ENCODE assay signal across 10 cellular contexts in genomic region chr18:77111449-77112160, GRCh38. TPM values are rescaled to one million over a fixed set of nuclear protein-coding genes. Genes with fewer than 3 reads are reported as not detected.
A peak's percentile ranks its signal among the peaks of the same experiment; 100 is the strongest.
DNase-seq lines count a peak whose midpoint lies in the region; ATAC-seq and TF ChIP-seq lines count a peak whose summit lies in the region.
"Had no signal": no experiment of that assay in that cellular context is flagged by ENCODE, and none has a peak within 500 bp of the region (broad histone marks: within the 10 kb centered on the region; RNA-seq: fewer than 3 reads in every experiment).

No MANE protein-coding gene starts in this region.

- H3K4me3 ChIP-seq in esophagus muscularis mucosa (no peak overlapping the region), skin epidermis (no peak overlapping the region)

- ATAC-seq in T-cell (replicated peaks in 1 of 4) (peak in 1 of 4 experiments; percentile 18), GM18907 (IDR thresholded peaks at IDR 0.05; ENCODE audit: unreplicated experiment) (no peak)

- H3K27me3 ChIP-seq in esophagus muscularis mucosa, result no peaks in the 10 kb centered on the region

- WGBS in esophagus muscularis mucosa, result 75% methylated on average over 16 of the region's 17 CpGs

- H3K27ac Mint-ChIP-seq in T-helper 1 cell treated with Interleukin-12 subunit alpha and Interleukin-12 subunit beta and Interleukin-4 antibody, amounts not matched to agents 30 μg/mL and 1 μg/mL, for 36 hours, result peak overlapping the region; percentile 3
- H3K27ac Mint-ChIP-seq in T-cell, result peak overlapping the region; percentile 51 to 59
- H3K27ac Mint-ChIP-seq in type B pancreatic cell, result no peak overlapping the region

- no peak for DNase-seq in T-helper 1 cell
- DNase-seq in T-cell, result peak in 2 of 34 experiments; percentile 5 to 21
- no peak for DNase-seq in esophagus muscularis mucosa (ENCODE audit: extremely low spot score)
- no peak for DNase-seq in type B pancreatic cell (ENCODE audit: extremely low spot score, unreplicated experiment)
- no peak for DNase-seq in SIG-M5 (lab: John Stamatoyannopoulos, UW)
- DNase-seq: NCI-H524 treated with DMSO at 0.1 percent for 48 hours had no signal

- H3K4me3 Mint-ChIP-seq in T-helper 1 cell treated with Interleukin-12 subunit alpha and Interleukin-12 subunit beta and Interleukin-4 antibody, amounts not matched to agents 30 μg/mL and 1 μg/mL, for 36 hours, result peak overlapping the region; percentile 9
- H3K4me3 Mint-ChIP-seq in T-cell, result peak overlapping the region in 1 of 3 donors; percentile 39
- H3K4me3 Mint-ChIP-seq in type B pancreatic cell, result no peak overlapping the region

- TF ChIP-seq POLR2A in esophagus muscularis mucosa (IDR thresholded peaks at IDR 0.05; ENCODE audit: low read depth), result no peak

- H3K27ac ChIP-seq in esophagus muscularis mucosa (replicated peaks in 1 of 4) (peak overlapping the region in 3 of 4 donors; percentile 21 to 42 (median 31)), skin epidermis (peak overlapping the region in 18 of 21 experiments; percentile 21 to 85 (median 62))

- no peak for TF ChIP-seq EP300 in esophagus muscularis mucosa (IDR thresholded peaks at IDR 0.05)

- no peaks in the 10 kb centered on the region for H3K27me3 Mint-ChIP-seq in T-helper 1 cell treated with Interleukin-12 subunit alpha and Interleukin-12 subunit beta and Interleukin-4 antibody, amounts not matched to agents 30 μg/mL and 1 μg/mL, for 36 hours (ENCODE audit: low read depth)
- no peaks in the 10 kb centered on the region for H3K27me3 Mint-ChIP-seq in T-cell
- H3K27me3 Mint-ChIP-seq in type B pancreatic cell, result no peaks in the 10 kb centered on the region

- H3K9me3 Mint-ChIP-seq in T-helper 1 cell treated with Interleukin-12 subunit alpha and Interleukin-12 subunit beta and Interleukin-4 antibody, amounts not matched to agents 30 μg/mL and 1 μg/mL, for 36 hours, result no peaks in the 10 kb centered on the region
- H3K9me3 Mint-ChIP-seq in T-cell (no peaks in the 10 kb centered on the region), type B pancreatic cell (no peaks in the 10 kb centered on the region)

- H3K4me1 ChIP-seq in esophagus muscularis mucosa, result peaks cover 37 to 54% (median 45%) of the 10 kb centered on the region in 4 donors

- intact Hi-C loops in esophagus muscularis mucosa (cut with DNase I), result no loop called here

- POLR2A ChIA-PET in T-cell (lab: Charles Lee), result interaction anchor here (0.6 to 0.9 kb wide), 4 partner anchors 10 to 19 kb away, joined by 3 to 6 read pairs (median 4); no protein-coding TSS in a partner anchor

- no peaks in the 10 kb centered on the region for H3K36me3 ChIP-seq in esophagus muscularis mucosa

- no peaks in the 10 kb centered on the region for H3K9me3 ChIP-seq in esophagus muscularis mucosa

- peaks cover 81% of the 10 kb centered on the region for H3K4me1 Mint-ChIP-seq in T-helper 1 cell treated with Interleukin-12 subunit alpha and Interleukin-12 subunit beta and Interleukin-4 antibody, amounts not matched to agents 30 μg/mL and 1 μg/mL, for 36 hours (ENCODE audit: low read depth)
- H3K4me1 Mint-ChIP-seq in T-cell (peaks cover 96 to 98% (median 97%) of the 10 kb centered on the region in 3 donors), type B pancreatic cell (ENCODE audit: unreplicated experiment) (peaks cover 42% of the 10 kb centered on the region)

- peaks cover 39% of the 10 kb centered on the region for H3K36me3 Mint-ChIP-seq in T-helper 1 cell treated with Interleukin-12 subunit alpha and Interleukin-12 subunit beta and Interleukin-4 antibody, amounts not matched to agents 30 μg/mL and 1 μg/mL, for 36 hours (ENCODE audit: low read depth)
- peaks cover 32% of the 10 kb centered on the region for H3K36me3 Mint-ChIP-seq in T-cell
- H3K36me3 Mint-ChIP-seq in type B pancreatic cell, result no peaks in the 10 kb centered on the region

- CTCF ChIA-PET in T-cell (lab: Charles Lee), result interaction anchor here in 1 of 2 donors (1.0 to 1.4 kb wide), 2 partner anchors 9 to 12 kb away, joined by 3 read pairs; no protein-coding TSS in a partner anchor

- TF ChIP-seq CTCF in esophagus muscularis mucosa (IDR thresholded peaks at IDR 0.05), result no peak
- TF ChIP-seq CTCF in type B pancreatic cell (conservative IDR thresholded peaks at IDR 0.05), result no peak

RNA-seq across cellular contexts. Expression of gene MBP, which starts 21.0 kb away (rescaled TPM):
- 100 to 1,000 TPM; 114 to 185 (median 152) TPM for total RNA-seq in T-cell
- 10 to 100 TPM; 21.9 to 31.3 (median 27.3) TPM for total RNA-seq in esophagus muscularis mucosa
- 14.5 and 34.0 TPM in 2 replicates for total RNA-seq in type B pancreatic cell (ENCODE audit: low replicate concordance)
- total RNA-seq: A673 had no signal
